Comparison of ENCODE assay signal across 8 cellular contexts in the genomic region with DNA sequence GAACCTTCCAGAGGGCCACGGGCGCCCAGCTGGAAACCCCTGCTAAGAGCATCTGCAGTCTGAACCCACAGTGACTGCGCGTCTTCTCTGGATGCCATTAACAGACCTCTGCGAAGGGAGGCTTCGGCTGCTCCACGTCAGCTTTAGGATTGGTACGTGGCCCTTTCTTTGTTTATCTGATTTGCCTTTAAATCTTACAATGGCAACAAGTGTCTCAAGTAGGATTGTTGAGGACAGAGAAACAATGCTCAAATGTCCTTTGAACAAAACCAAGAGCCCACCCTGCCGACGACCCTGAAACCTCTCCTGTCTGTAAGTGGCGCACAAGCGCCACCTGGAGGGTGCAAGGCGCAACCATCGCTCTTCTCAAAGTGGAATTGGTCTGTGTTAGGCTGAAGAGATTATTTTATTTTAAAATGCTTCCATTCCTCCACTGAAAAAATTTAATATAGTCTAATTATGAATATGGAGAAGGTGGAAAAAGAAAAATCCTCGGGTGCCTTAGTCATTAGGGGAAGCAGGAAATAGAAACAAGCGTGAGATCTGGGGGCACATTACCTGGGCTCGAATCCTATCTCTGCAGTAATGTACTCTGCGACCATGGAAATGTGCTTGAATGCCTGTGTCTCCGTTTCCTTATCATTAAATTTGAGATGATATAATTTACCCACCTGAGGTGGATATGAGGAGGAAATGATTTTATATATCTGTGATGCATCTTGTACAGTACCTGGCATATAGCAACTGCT.
A peak's percentile ranks its signal among the peaks of the same experiment; 100 is the strongest.
DNase-seq lines count a peak whose midpoint lies in the region; ATAC-seq and TF ChIP-seq lines count a peak whose summit lies in the region.

No MANE protein-coding gene starts in this region.

- H3K9me3 ChIP-seq in T-helper 17 cell (ENCODE audit: control insufficient read depth, low read length, poor library complexity, severe bottlenecking): peaks cover 4% of the 10 kb centered on the region

- no peak overlapping the region for H3K27ac Mint-ChIP-seq in T-helper 17 cell

- peak overlapping the region; percentile 80 for H3K4me3 Mint-ChIP-seq in T-helper 17 cell

- ATAC-seq in T-helper 17 cell (peak; percentile 60), GM18858 (IDR thresholded peaks at IDR 0.05; ENCODE audit: unreplicated experiment) (no peak)

- peaks cover 15% of the 10 kb centered on the region for H3K27me3 Mint-ChIP-seq in T-helper 17 cell

- peak; percentile 93 for TF ChIP-seq CTCF in AG09309 (IDR thresholded peaks at IDR 0.05; ENCODE audit: control insufficient read depth, insufficient read depth, low read depth, low read length, missing control alignments)
- peak; percentile 76 for TF ChIP-seq CTCF in GM12874 (IDR thresholded peaks at IDR 0.05; ENCODE audit: insufficient read depth, low read depth, low read length)

- peaks cover 10% of the 10 kb centered on the region for H3K4me1 Mint-ChIP-seq in T-helper 17 cell

- no peaks in the 10 kb centered on the region for H3K36me3 Mint-ChIP-seq in T-helper 17 cell (ENCODE audit: low read depth)

- DNase-seq in AG09309 (ENCODE audit: low read depth): no peak
- peak; percentile 20 for DNase-seq in KG1 (lab: John Stamatoyannopoulos, UW)
- DNase-seq in T-helper 17 cell: no peak
- DNase-seq in ecto neural progenitor cell (ENCODE audit: low spot score): peak; percentile 78
- DNase-seq in medulla oblongata (ENCODE audit: extremely low spot score): peak; percentile 69
- DNase-seq in superior temporal gyrus (ENCODE audit: extremely low spot score): peak; percentile 81

- peak overlapping the region; percentile 32 for H3K4me3 ChIP-seq in AG09309 (ENCODE audit: control insufficient read depth, low read depth, low read length)

Comparison
In these comparisons a context has a peak if more than half of its experiments do, and no peak if none do; other contexts are left out.
1. DNase-seq: peak in KG1 (single experiment), ecto neural progenitor cell (single experiment), medulla oblongata (single experiment) and superior temporal gyrus (single experiment); none in AG09309 (single experiment) and T-helper 17 cell (0 of 3).